ENCODE assay signal across 8 cellular contexts in genomic region chr12:74538491-74539258, GRCh38. TPM values are rescaled to one million over a fixed set of nuclear protein-coding genes. Genes with fewer than 3 reads are reported as not detected.
DNase-seq lines count a peak whose midpoint lies in the region; ATAC-seq and TF ChIP-seq lines count a peak whose summit lies in the region.

No MANE protein-coding gene starts in this region.

- H3K27ac Mint-ChIP-seq in activated T-helper 1 cell treated with anti-CD3 and anti-CD28 coated beads, Interleukin-12 subunit alpha, Interleukin-12 subunit beta, Interleukin-2, Interleukin-4 antibody, amounts not matched to agents 30 ng/mL and 10 ng/mL and 1 ng/mL, durations not matched to agents 14 hours and 24 hours and 36 hours, result peak overlapping the region; percentile 97

- WGBS in psoas muscle, 3 donors, result 11 to 14% (median 12%) methylated on average over 7 of the region's 7 CpGs

- peak; percentile 22 for ATAC-seq in GM19397 (IDR thresholded peaks at IDR 0.05; ENCODE audit: unreplicated experiment)
- peak in 1 of 4 donors; percentile 44 for ATAC-seq in psoas muscle

- intact Hi-C loops in activated T-helper 1 cell treated with anti-CD3 and anti-CD28 coated beads, Interleukin-12 subunit alpha, Interleukin-12 subunit beta, Interleukin-2, Interleukin-4 antibody, amounts not matched to agents 30 ng/mL and 10 ng/mL and 1 ng/mL, durations not matched to agents 14 hours and 24 hours and 36 hours (cut with micrococcal nuclease), result loop anchor here (5.0 kb wide), 4 partner anchors 126 to 1494 kb away; partner anchors contain the start of gene PHLDA1
- intact Hi-C loops in psoas muscle (cut with DNase I), result no loop called here

- H3K9me3 ChIP-seq in BE2C, result no peaks in the 10 kb centered on the region
- H3K9me3 ChIP-seq in KOPT-K1 (ENCODE audit: insufficient read depth, low read length, poor library complexity, severe bottlenecking), result no peaks in the 10 kb centered on the region
- H3K9me3 ChIP-seq in psoas muscle, result no peaks in the 10 kb centered on the region

- peaks cover 24% of the 10 kb centered on the region for H3K36me3 ChIP-seq in BE2C
- peaks cover 48% of the 10 kb centered on the region for H3K36me3 ChIP-seq in KOPT-K1 (ENCODE audit: insufficient read depth, low read length)
- peaks cover 3 to 13% of the 10 kb centered on the region in 2 donors for H3K36me3 ChIP-seq in psoas muscle (ENCODE audit: insufficient read depth in 1 of 2, low read depth in 1 of 2)

- DNase-seq in BE2C (no peak), globus pallidus (ENCODE audit: low spot score) (peak; percentile 3), psoas muscle (no peak), amygdala (lab: John Stamatoyannopoulos, UW) (no peak), ureter (ENCODE audit: low spot score) (no peak)
- peak; percentile 21 for DNase-seq in activated T-helper 1 cell treated with anti-CD3 and anti-CD28 coated beads, Interleukin-12 subunit alpha, Interleukin-12 subunit beta, Interleukin-2, Interleukin-4 antibody, amounts not matched to agents 30 ng/mL and 10 ng/mL and 1 ng/mL, durations not matched to agents 14 hours and 24 hours and 36 hours (ENCODE audit: low spot score)

- peaks cover 2% of the 10 kb centered on the region for H3K27me3 Mint-ChIP-seq in activated T-helper 1 cell treated with anti-CD3 and anti-CD28 coated beads, Interleukin-12 subunit alpha, Interleukin-12 subunit beta, Interleukin-2, Interleukin-4 antibody, amounts not matched to agents 30 ng/mL and 10 ng/mL and 1 ng/mL, durations not matched to agents 14 hours and 24 hours and 36 hours (ENCODE audit: insufficient read depth)

- peak overlapping the region; percentile 92 for H3K4me3 Mint-ChIP-seq in activated T-helper 1 cell treated with anti-CD3 and anti-CD28 coated beads, Interleukin-12 subunit alpha, Interleukin-12 subunit beta, Interleukin-2, Interleukin-4 antibody, amounts not matched to agents 30 ng/mL and 10 ng/mL and 1 ng/mL, durations not matched to agents 14 hours and 24 hours and 36 hours

- H3K4me1 ChIP-seq in BE2C (peaks cover 2% of the 10 kb centered on the region; the same call in 1 of the 2 replicates), psoas muscle (peaks cover 27% of the 10 kb centered on the region)

- H3K9me3 Mint-ChIP-seq in activated T-helper 1 cell treated with anti-CD3 and anti-CD28 coated beads, Interleukin-12 subunit alpha, Interleukin-12 subunit beta, Interleukin-2, Interleukin-4 antibody, amounts not matched to agents 30 ng/mL and 10 ng/mL and 1 ng/mL, durations not matched to agents 14 hours and 24 hours and 36 hours, result no peaks in the 10 kb centered on the region

- peaks cover 36% of the 10 kb centered on the region for H3K36me3 Mint-ChIP-seq in activated T-helper 1 cell treated with anti-CD3 and anti-CD28 coated beads, Interleukin-12 subunit alpha, Interleukin-12 subunit beta, Interleukin-2, Interleukin-4 antibody, amounts not matched to agents 30 ng/mL and 10 ng/mL and 1 ng/mL, durations not matched to agents 14 hours and 24 hours and 36 hours (ENCODE audit: low read depth)

- H3K4me1 Mint-ChIP-seq in activated T-helper 1 cell treated with anti-CD3 and anti-CD28 coated beads, Interleukin-12 subunit alpha, Interleukin-12 subunit beta, Interleukin-2, Interleukin-4 antibody, amounts not matched to agents 30 ng/mL and 10 ng/mL and 1 ng/mL, durations not matched to agents 14 hours and 24 hours and 36 hours (ENCODE audit: low read depth), result peaks cover 55% of the 10 kb centered on the region

- no peaks in the 10 kb centered on the region for H3K27me3 ChIP-seq in BE2C
- no peaks in the 10 kb centered on the region for H3K27me3 ChIP-seq in psoas muscle (ENCODE audit: insufficient read depth in 3 of 3, low read length in 2 of 3)

- TF ChIP-seq CTCF in BE2C (IDR thresholded peaks at IDR 0.05; ENCODE audit: low read depth, low read length) (no peak), psoas muscle (IDR thresholded peaks at IDR 0.05) (no peak)

- H3K4me3 ChIP-seq in BE2C (ENCODE audit: low read depth, low read length) (peak overlapping the region; percentile 94), psoas muscle (peak overlapping the region; percentile 83)

- H3K27ac ChIP-seq in KOPT-K1 (ENCODE audit: low read depth, low read length, poor library complexity, severe bottlenecking) (peak overlapping the region; percentile 96), psoas muscle (peak overlapping the region; percentile 95)

RNA-seq across cellular contexts. Expression of gene ATXN7L3B, which starts 1.0 kb away (rescaled TPM):
- 45.0 TPM for polyA plus RNA-seq in BE2C (2012; ENCODE audit: insufficient read depth, insufficient read length, low read depth)
- total RNA-seq in activated T-helper 1 cell treated with anti-CD3 and anti-CD28 coated beads, Interleukin-12 subunit alpha, Interleukin-12 subunit beta, Interleukin-2, Interleukin-4 antibody, amounts not matched to agents 30 ng/mL and 10 ng/mL and 1 ng/mL, durations not matched to agents 14 hours and 24 hours and 36 hours, result 24.8 and 25.4 TPM in 2 replicates
- total RNA-seq in psoas muscle, result 10 to 100 TPM; 20.3 to 22.8 (median 21.4) TPM
- polyA plus RNA-seq in psoas muscle, result 10 to 100 TPM in 2 of 3 donors, 1 to 10 TPM in 1; 9.0 to 40.9 (median 14.4) TPM
- 31.1 TPM for total RNA-seq in ureter

Comparison
In these comparisons a context has a peak if more than half of its experiments do, and no peak if none do; other contexts are left out.
1. DNase-seq: peak in activated T-helper 1 cell treated with anti-CD3 and anti-CD28 coated beads, Interleukin-12 subunit alpha, Interleukin-12 subunit beta, Interleukin-2, Interleukin-4 antibody, amounts not matched to agents 30 ng/mL and 10 ng/mL and 1 ng/mL, durations not matched to agents 14 hours and 24 hours and 36 hours (single experiment) and globus pallidus (single experiment); none in BE2C (single experiment), psoas muscle (0 of 2), amygdala (0 of 56) and ureter (single experiment).